ENCODE assay signal across 8 cellular contexts in genomic region chr5:52743970-52744369, GRCh38. TPM values are rescaled to one million over a fixed set of nuclear protein-coding genes. Genes with fewer than 3 reads are reported as not detected.
DNase-seq lines count a peak whose midpoint lies in the region; ATAC-seq and TF ChIP-seq lines count a peak whose summit lies in the region.

No MANE protein-coding gene starts in this region.

- no peaks in the 10 kb centered on the region for H3K4me1 ChIP-seq in body of pancreas

- H3K27ac ChIP-seq in body of pancreas, result no peak overlapping the region
- no peak overlapping the region for H3K27ac ChIP-seq in WERI-Rb-1

- intact Hi-C loops in body of pancreas (cut with DNase I), result no loop called here

- H3K9me3 ChIP-seq in body of pancreas (no peaks in the 10 kb centered on the region), WERI-Rb-1 (ENCODE audit: severe bottlenecking) (no peaks in the 10 kb centered on the region)

- no peaks in the 10 kb centered on the region for H3K36me3 ChIP-seq in body of pancreas (replicated peaks in 1 of 2; ENCODE audit: insufficient read depth in 1 of 2, low read depth in 2 of 2)
- H3K36me3 ChIP-seq in WERI-Rb-1, result no peaks in the 10 kb centered on the region

- TF ChIP-seq CTCF in body of pancreas (IDR thresholded peaks at IDR 0.05) (no peak), WERI-Rb-1 (IDR thresholded peaks at IDR 0.05; ENCODE audit: low read depth, low read length) (no peak)

- no peak for TF ChIP-seq POLR2A in body of pancreas (IDR thresholded peaks at IDR 0.05)

- H3K4me3 ChIP-seq in Jurkat, Clone E6-1 (ENCODE audit: low read length), result no peak overlapping the region
- H3K4me3 ChIP-seq in body of pancreas (no peak overlapping the region), WERI-Rb-1 (ENCODE audit: low read depth, low read length) (no peak overlapping the region)

- WGBS in body of pancreas, 2 donors, result 48 to 59% methylated on average over 1 of the region's 1 CpG

- ATAC-seq in GM21390 (IDR thresholded peaks at IDR 0.05; ENCODE audit: unreplicated experiment) (peak; percentile 83), body of pancreas (peak; percentile 53)

- DNase-seq in Jurkat, Clone E6-1 (ENCODE audit: low read depth, low spot score), result peak; percentile 75
- DNase-seq in body of pancreas, result peak in 1 of 4 donors; percentile 30
- peak; percentile 26 for DNase-seq in stimulated activated CD8-positive, alpha-beta memory T cell treated with anti-CD3 and anti-CD28 coated beads, Interleukin-12 subunit alpha, Interleukin-12 subunit beta, amount 100 ng/mL, for 1 hour (ENCODE audit: low read depth)
- no peak for DNase-seq in WERI-Rb-1
- no peak for DNase-seq in NCI-H2107 (lab: John Stamatoyannopoulos, UW)
- DNase-seq in NCI-H1092 treated with DMSO at 0.1 percent for 48 hours (lab: John Stamatoyannopoulos, UW), result no peak
- no peak for DNase-seq in kidney glomerular epithelial cell (lab: John Stamatoyannopoulos, UW)

- H3K27me3 ChIP-seq in body of pancreas, result no peaks in the 10 kb centered on the region
- H3K27me3 ChIP-seq in WERI-Rb-1 (ENCODE audit: insufficient read depth, low read depth, severe bottlenecking), result no peaks in the 10 kb centered on the region

RNA-seq across cellular contexts. Expression of gene ITGA1, which starts 43.7 kb away (rescaled TPM):
- 1.2 TPM for polyA plus RNA-seq in Jurkat, Clone E6-1 (2012; ENCODE audit: insufficient read depth, insufficient read length)
- 10 to 100 TPM in 1 of 2 donors, 1 to 10 TPM in 1; 6.9 to 11.2 TPM for total RNA-seq in body of pancreas

RNA-seq across cellular contexts. Expression of gene PELO, which starts 43.7 kb away (rescaled TPM):
- 12.3 TPM for polyA plus RNA-seq in Jurkat, Clone E6-1 (2012; ENCODE audit: insufficient read depth, insufficient read length)
- 1 to 10 TPM; 3.6 to 8.3 TPM for total RNA-seq in body of pancreas

Comparison
In these comparisons a context has a peak if more than half of its experiments do, and no peak if none do; other contexts are left out.
1. DNase-seq: peak in Jurkat, Clone E6-1 (single experiment) and stimulated activated CD8-positive, alpha-beta memory T cell treated with anti-CD3 and anti-CD28 coated beads, Interleukin-12 subunit alpha, Interleukin-12 subunit beta, amount 100 ng/mL, for 1 hour (single experiment); none in WERI-Rb-1 (single experiment), NCI-H2107 (single experiment), NCI-H1092 treated with DMSO at 0.1 percent for 48 hours (single experiment) and kidney glomerular epithelial cell (single experiment).